ENCODE assay signal across 13 cellular contexts in genomic region chr11:104694259-104695070, GRCh38.
DNase-seq lines count a peak whose midpoint lies in the region; ATAC-seq, FAIRE-seq and TF ChIP-seq lines count a peak whose summit lies in the region.
"Had no signal": no experiment of that assay in that cellular context is flagged by ENCODE, and none has a peak within 500 bp of the region (broad histone marks: within the 10 kb centered on the region; RNA-seq: fewer than 3 reads in every experiment).

No MANE protein-coding gene starts in this region.

- H3K4me1 ChIP-seq in H1 (replicated peaks in 1 of 4; ENCODE audit: control insufficient read depth in 3 of 4, insufficient read depth in 4 of 4, low read length in 3 of 4) (no peaks in the 10 kb centered on the region; a peak in 1 of 7 replicates), osteoblast (ENCODE audit: insufficient read depth, low read length) (peaks cover 4% of the 10 kb centered on the region), prostate gland (replicated peaks) (no peaks in the 10 kb centered on the region)
- H3K4me1 ChIP-seq: transverse colon had no signal

- no peaks in the 10 kb centered on the region for H3K27me3 ChIP-seq in H1 (replicated peaks in 1 of 4; ENCODE audit: control insufficient read depth in 3 of 4, extremely low read depth in 1 of 4, insufficient read depth in 3 of 4, low read length in 3 of 4)
- no peaks in the 10 kb centered on the region for H3K27me3 ChIP-seq in osteoblast (ENCODE audit: insufficient read depth, low read length)
- no peaks in the 10 kb centered on the region for H3K27me3 ChIP-seq in prostate gland (replicated peaks; ENCODE audit: insufficient read depth)
- H3K27me3 ChIP-seq: ovary, transverse colon had no signal

- no peak overlapping the region for H2AK5ac ChIP-seq in H1 (ENCODE audit: low read depth, low read length)

- H3K9me3 ChIP-seq in H1 (ENCODE audit: insufficient read depth in 2 of 2, low read depth in 1 of 2, low read length in 1 of 2) = no peaks in the 10 kb centered on the region
- H3K9me3 ChIP-seq in osteoblast (ENCODE audit: low read depth, low read length) = no peaks in the 10 kb centered on the region
- H3K9me3 ChIP-seq in prostate gland = no peaks in the 10 kb centered on the region
- H3K9me3 ChIP-seq: ovary, transverse colon had no signal

- no peak overlapping the region for H2BK15ac ChIP-seq in H1 (ENCODE audit: low read length)

- no peak overlapping the region for H3K56ac ChIP-seq in H1 (replicated peaks; ENCODE audit: insufficient read length, low read depth, low read length)

- H4K8ac ChIP-seq in H1 (ENCODE audit: extremely low read depth, insufficient read depth, low read length) = no peak overlapping the region

- H3K9ac ChIP-seq in H1 (replicated peaks in 1 of 4; ENCODE audit: extremely low read depth in 1 of 4, low read depth in 3 of 4, low read length in 3 of 4) = no peak overlapping the region

- H3K4me2 ChIP-seq in H1 (ENCODE audit: insufficient read depth in 1 of 2, low read depth in 2 of 2, low read length in 2 of 2) (no peak overlapping the region), osteoblast (ENCODE audit: insufficient read depth, low read length) (no peak overlapping the region)

- H4K20me1 ChIP-seq in H1 (replicated peaks in 1 of 2; ENCODE audit: control insufficient read depth in 1 of 2, insufficient read depth in 2 of 2, low read length in 2 of 2) (no peaks in the 10 kb centered on the region), osteoblast (ENCODE audit: insufficient read depth, low read length) (no peaks in the 10 kb centered on the region)

- FAIRE-seq in H1 (lab: Jason Lieb, UNC) = no peak

- no peak for TF ChIP-seq EP300 in H1 (IDR thresholded peaks at IDR 0.05; ENCODE audit: borderline replicate concordance in 1 of 2, low read depth in 2 of 2, low read length in 2 of 2)

- no peak for TF ChIP-seq POLR2A in H1 (IDR thresholded peaks at IDR 0.05; ENCODE audit: control extremely low read depth in 1 of 2, low read depth in 2 of 2, low read length in 2 of 2)
- no peak for TF ChIP-seq POLR2A in prostate gland (IDR thresholded peaks at IDR 0.05)

- no peak overlapping the region for H3K18ac ChIP-seq in H1 (ENCODE audit: extremely low read depth, low read length)

- H2BK12ac ChIP-seq in H1 (ENCODE audit: low read depth, low read length) = no peak overlapping the region

- TF ChIP-seq CTCF in H1 (IDR thresholded peaks at IDR 0.05; ENCODE audit: control extremely low read depth in 1 of 3, insufficient read depth in 1 of 3, low read depth in 1 of 3, low read length in 3 of 3) (no peak), osteoblast (IDR thresholded peaks at IDR 0.05; ENCODE audit: extremely low read depth, low read depth, low read length) (no peak), prostate gland (IDR thresholded peaks at IDR 0.05) (no peak)

- no peaks in the 10 kb centered on the region for H3K79me1 ChIP-seq in H1 (ENCODE audit: low read depth, low read length)

- H2BK120ac ChIP-seq in H1 (replicated peaks; ENCODE audit: low read depth, low read length) = no peak overlapping the region

- CTCF ChIA-PET in H1 (lab: Charles Lee; ENCODE audit: partially characterized antibody) = interaction anchor here (0.8 kb wide), 1 partner anchor 15 kb away, joined by 3 read pairs; no protein-coding TSS in a partner anchor

- no peaks in the 10 kb centered on the region for H3K23me2 ChIP-seq in H1 (ENCODE audit: low read depth, low read length)

- no peak for ATAC-seq in HG03139 (IDR thresholded peaks at IDR 0.05; ENCODE audit: unreplicated experiment)

- no peak overlapping the region for H3K4ac ChIP-seq in H1 (replicated peaks; ENCODE audit: insufficient read length, low read depth, low read length)

- no peak overlapping the region for H3K23ac ChIP-seq in H1 (ENCODE audit: insufficient read length)

- WGBS in H1 (ENCODE audit: extremely low coverage in 1 of 2, insufficient coverage in 1 of 2, insufficient read length in 1 of 2, insufficient replicate concordance in 2 of 2, low coverage in 1 of 2, low lambda C conversion rate in 2 of 2, missing lambda C conversion rate in 1 of 2), 2 experiments = 88% methylated on average over 7 of the region's 7 CpGs; no CpG with 5 or more reads in 1 of the 2 experiments
- 80% methylated on average over 7 of the region's 7 CpGs for WGBS in prostate gland

- H3K4me3 ChIP-seq in H1 (ENCODE audit: extremely low read depth in 1 of 4, insufficient read depth in 2 of 4, low read depth in 3 of 4, low read length in 4 of 4) (no peak overlapping the region), osteoblast (ENCODE audit: insufficient read depth, low read length) (no peak overlapping the region), prostate gland (no peak overlapping the region)
- H3K4me3 ChIP-seq: ovary, transverse colon had no signal

- no peak overlapping the region for H3K14ac ChIP-seq in H1 (ENCODE audit: insufficient read length)

- H4K91ac ChIP-seq in H1 (replicated peaks; ENCODE audit: insufficient read length, low read length) = no peak overlapping the region

- H3K36me3 ChIP-seq in H1 (ENCODE audit: control insufficient read depth in 2 of 4, insufficient read depth in 4 of 4, low read length in 3 of 4) (no peaks in the 10 kb centered on the region), osteoblast (ENCODE audit: insufficient read depth, low read length) (no peaks in the 10 kb centered on the region), prostate gland (no peaks in the 10 kb centered on the region)
- H3K36me3 ChIP-seq: ovary, transverse colon had no signal

- POLR2A ChIA-PET in H1 (lab: Charles Lee; ENCODE audit: partially characterized antibody) = no interaction called here

- no peak overlapping the region for H3K27ac ChIP-seq in H1 (ENCODE audit: low read depth, low read length)
- H3K27ac ChIP-seq in osteoblast (ENCODE audit: low read depth, low read length) = peak overlapping the region; percentile 24
- no peak overlapping the region for H3K27ac ChIP-seq in prostate gland
- H3K27ac ChIP-seq: ovary, transverse colon had no signal

- intact Hi-C loops in prostate gland (cut with DNase I) = no loop called here

- H2AFZ ChIP-seq in H1 (ENCODE audit: low read length) = peak overlapping the region; percentile 92; the same call in 1 of the 2 replicates
- peak overlapping the region; percentile 32 for H2AFZ ChIP-seq in osteoblast (ENCODE audit: low read length)

- TF ChIP-seq RAD21 in H1 (IDR thresholded peaks at IDR 0.05 in 1 of 2, conservative IDR thresholded peaks at IDR 0.05 in 1 of 2; ENCODE audit: low read depth in 2 of 2, low read length in 2 of 2) = no peak

- H3K79me2 ChIP-seq in H1 (ENCODE audit: control insufficient read depth in 1 of 2, insufficient read depth in 2 of 2, low read length in 2 of 2) (no peaks in the 10 kb centered on the region), osteoblast (ENCODE audit: insufficient read depth, low read length) (no peaks in the 10 kb centered on the region)

- 0 out of 2 replicates have a peak overlapping the region, but pooled peaks have one; percentile 6 for H2BK20ac ChIP-seq in H1 (ENCODE audit: low read length)

- DNase-seq in GM04503 (ENCODE audit: low read depth) (peak; percentile 45), H1 (ENCODE audit: low read depth in 1 of 2, low spot score in 2 of 2) (no peak), osteoblast (ENCODE audit: insufficient read length, low spot score, missing footprints) (no peak), DMS53 treated with DMSO at 0.1 percent for 48 hours (lab: John Stamatoyannopoulos, UW; ENCODE audit: unreplicated experiment) (no peak), hypothalamus (lab: John Stamatoyannopoulos, UW) (no peak), prostate gland (ENCODE audit: low spot score) (no peak)
- DNase-seq: activated CD4-positive, alpha-beta T cell treated with anti-CD3 and anti-CD28 coated beads for 4 hours; NCI-H1417 treated with DMSO at 0.1 percent for 48 hours; ovary; RPMI8226; transverse colon had no signal

- H2BK5ac ChIP-seq in H1 (ENCODE audit: low read depth, low read length) = no peak overlapping the region

- H4K5ac ChIP-seq in H1 (ENCODE audit: insufficient read length, low read depth, low read length) = no peak overlapping the region

TF ChIP-seq in PFSK-1, 5 proteins besides CTCF, POLR2A, EP300 and RAD21 (continues in another document):
- no peak for TF ChIP-seq TAF1 (IDR thresholded peaks at IDR 0.05; ENCODE audit: borderline replicate concordance, insufficient read depth, low read length)

TF ChIP-seq in H1, 55 proteins besides CTCF, POLR2A, EP300 and RAD21 (continues in another document):
- TF ChIP-seq GTF2F1 (IDR thresholded peaks at IDR 0.05; ENCODE audit: borderline replicate concordance, low read depth, low read length) (no peak), TEAD4 (IDR thresholded peaks at IDR 0.05; ENCODE audit: low read depth, low read length) (no peak), ATF2 (IDR thresholded peaks at IDR 0.05; ENCODE audit: low read length) (no peak), BRCA1 (IDR thresholded peaks at IDR 0.05; ENCODE audit: low read depth, low read length) (no peak), TCF12 (IDR thresholded peaks at IDR 0.05; ENCODE audit: low read depth, low read length) (no peak), EZH2 (IDR thresholded peaks at IDR 0.05; ENCODE audit: low read depth, low read length, severe bottlenecking) (no peak)
